Comparison of ENCODE assay signal across 8 cellular contexts in genomic region chr14:74620497-74620921, GRCh38. TPM values are rescaled to one million over a fixed set of nuclear protein-coding genes. Genes with fewer than 3 reads are reported as not detected.
DNase-seq lines count a peak whose midpoint lies in the region; ATAC-seq, FAIRE-seq and TF ChIP-seq lines count a peak whose summit lies in the region.

No MANE protein-coding gene starts in this region.

- H3K27me3 ChIP-seq in psoas muscle (ENCODE audit: insufficient read depth in 3 of 3, low read length in 2 of 3): peaks cover 0 to 2% (median 0%) of the 10 kb centered on the region in 3 donors
- no peaks in the 10 kb centered on the region for H3K27me3 ChIP-seq in colonic mucosa

- TF ChIP-seq CTCF in chondrocyte (IDR thresholded peaks at IDR 0.05) (no peak), psoas muscle (IDR thresholded peaks at IDR 0.05) (no peak), colonic mucosa (IDR thresholded peaks at IDR 0.05) (no peak)

- intact Hi-C loops in psoas muscle (cut with DNase I) (no loop called here), colonic mucosa (cut with DNase I) (no loop called here)

- no peak overlapping the region for H3K4me3 Mint-ChIP-seq in chondrocyte (ENCODE audit: unreplicated experiment)

- no peaks in the 10 kb centered on the region for H3K36me3 ChIP-seq in psoas muscle (ENCODE audit: insufficient read depth in 1 of 2, low read depth in 1 of 2)
- H3K36me3 ChIP-seq in colonic mucosa: no peaks in the 10 kb centered on the region

- no peaks in the 10 kb centered on the region for H3K27me3 Mint-ChIP-seq in chondrocyte (ENCODE audit: low read depth)

- ATAC-seq in psoas muscle (peak in 3 of 4 donors; percentile 15 to 46 (median 33)), HG02885 (IDR thresholded peaks at IDR 0.05; ENCODE audit: poor library complexity, unreplicated experiment) (no peak)

- DNase-seq in ELR (ENCODE audit: low read depth) (peak; percentile 100), RCC 7860 (ENCODE audit: low spot score) (peak; percentile 99), chondrocyte (ENCODE audit: low spot score) (no peak), psoas muscle (no peak), HuH-7.5 (ENCODE audit: low spot score) (no peak), colonic mucosa (no peak), D341Med (ENCODE audit: low spot score) (no peak)

- H3K9ac ChIP-seq in colonic mucosa (ENCODE audit: low read depth in 2 of 2, low read length in 2 of 2): no peak overlapping the region

- no peaks in the 10 kb centered on the region for H3K36me3 Mint-ChIP-seq in chondrocyte (ENCODE audit: low read depth)

- H3K9me3 ChIP-seq in psoas muscle: no peaks in the 10 kb centered on the region
- no peaks in the 10 kb centered on the region for H3K9me3 ChIP-seq in colonic mucosa

- H3K27ac ChIP-seq in psoas muscle (peak overlapping the region; percentile 64), colonic mucosa (no peak overlapping the region)

- H3K4me1 Mint-ChIP-seq in chondrocyte (ENCODE audit: low read depth): peaks cover 70% of the 10 kb centered on the region

- 72 to 81% (median 73%) methylated on average over 2 of the region's 2 CpGs for WGBS in psoas muscle, 3 donors

- H3K27ac Mint-ChIP-seq in chondrocyte (ENCODE audit: unreplicated experiment): peak overlapping the region; percentile 94

- peak; percentile 90 for FAIRE-seq in RCC 7860 (lab: Jason Lieb, UNC)

- no peaks in the 10 kb centered on the region for H3K9me3 Mint-ChIP-seq in chondrocyte (ENCODE audit: low read depth)

- H3K4me3 ChIP-seq in psoas muscle: no peak overlapping the region
- H3K4me3 ChIP-seq in colonic mucosa: no peak overlapping the region

- no peaks in the 10 kb centered on the region for H3K4me1 ChIP-seq in psoas muscle
- H3K4me1 ChIP-seq in colonic mucosa: peaks cover 7% of the 10 kb centered on the region

RNA-seq across cellular contexts. Expression of gene LTBP2, which starts 8.5 kb away (rescaled TPM):
- total RNA-seq in chondrocyte (210 to 446 TPM (median 215 TPM) in 3 replicates), psoas muscle (10 to 100 TPM; 11.8 to 51.4 (median 24.2) TPM), colonic mucosa (1 to 10 TPM; 1.9 to 3.7 TPM)
- polyA plus RNA-seq in psoas muscle: 1 to 10 TPM; 2.4 to 6.1 (median 3.2) TPM

Comparison
In these comparisons a context has a peak if more than half of its experiments do, and no peak if none do; other contexts are left out.
1. DNase-seq: peak in ELR (single experiment) and RCC 7860 (single experiment); none in chondrocyte (single experiment), psoas muscle (0 of 2), HuH-7.5 (single experiment), colonic mucosa (single experiment) and D341Med (single experiment).